In the genomic region with DNA sequence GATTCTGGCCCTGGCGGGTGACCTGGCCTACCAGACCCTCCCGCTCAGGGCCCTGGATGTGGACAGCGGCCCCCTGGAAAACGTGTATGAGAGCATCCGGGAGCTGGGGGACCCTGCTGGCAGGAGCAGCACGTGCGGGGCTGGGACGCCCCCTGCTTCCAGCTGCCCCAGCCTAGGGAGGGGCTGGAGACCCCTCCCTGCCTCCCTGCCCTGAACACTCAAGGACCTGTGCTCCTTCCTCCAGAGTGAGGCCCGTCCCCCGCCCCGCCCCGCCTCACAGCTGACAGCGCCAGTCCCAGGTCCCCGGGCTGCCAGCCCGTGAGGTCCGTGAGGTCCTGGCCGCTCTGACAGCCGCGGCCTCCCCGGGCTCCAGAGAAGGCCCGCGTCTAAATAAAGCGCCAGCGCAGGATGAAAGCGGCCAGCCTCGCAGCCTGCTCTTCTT, we compare ENCODE assay signal across 8 cellular contexts. TPM values are rescaled to one million over a fixed set of nuclear protein-coding genes. Genes with fewer than 3 reads are reported as not detected.
DNase-seq lines count a peak whose midpoint lies in the region; ATAC-seq and TF ChIP-seq lines count a peak whose summit lies in the region.

No MANE protein-coding gene starts in this region.

- H3K9me2 ChIP-seq in Karpas-422 (replicated peaks; ENCODE audit: insufficient read depth, low read length): no peaks in the 10 kb centered on the region

- CTCF ChIA-PET in GM10248 (lab: Yijun Ruan, JAX): interaction anchor here (0.9 kb wide), 1 partner anchor 9 kb away, joined by 3 read pairs; no protein-coding TSS in a partner anchor

- H3K4me1 ChIP-seq in SJCRH30 (peaks cover 6% of the 10 kb centered on the region), Karpas-422 (ENCODE audit: low read length) (peaks cover 26% of the 10 kb centered on the region)

- H3K27ac ChIP-seq in SJCRH30: no peak overlapping the region
- no peak overlapping the region for H3K27ac ChIP-seq in Karpas-422 (ENCODE audit: low read length)

- TF ChIP-seq CTCF in GM10248 (IDR thresholded peaks at IDR 0.05; ENCODE audit: control extremely low read depth, extremely low read depth, low read depth, missing control alignments): no peak
- TF ChIP-seq CTCF in mesothelial cell of epicardium (IDR thresholded peaks at IDR 0.05; ENCODE audit: unreplicated experiment): no peak

- no peak overlapping the region for H3K4me2 ChIP-seq in Karpas-422 (ENCODE audit: low read depth, low read length, poor library complexity, severe bottlenecking)

- H3K4me1 Mint-ChIP-seq in mesothelial cell of epicardium: no peaks in the 10 kb centered on the region

- no peaks in the 10 kb centered on the region for H3K9me3 ChIP-seq in SJCRH30 (replicated peaks)
- no peaks in the 10 kb centered on the region for H3K9me3 ChIP-seq in Karpas-422 (ENCODE audit: low read length)

- no peak overlapping the region for H3K27ac Mint-ChIP-seq in mesothelial cell of epicardium

- POLR2A ChIA-PET in GM10248 (lab: Yijun Ruan, JAX): interaction anchor here (1.0 kb wide), 1 partner anchor 31 kb away, joined by 3 read pairs; a partner anchor contains a TSS

- peaks cover 11% of the 10 kb centered on the region for H3K36me3 ChIP-seq in SJCRH30
- H3K36me3 ChIP-seq in Karpas-422 (ENCODE audit: insufficient read depth, low read length): no peaks in the 10 kb centered on the region; the same call in 1 of the 2 replicates

- H2AFZ ChIP-seq in Karpas-422 (ENCODE audit: low read length): no peak overlapping the region

- peaks cover 20% of the 10 kb centered on the region for H4K20me1 ChIP-seq in Karpas-422 (ENCODE audit: insufficient read depth, low read depth, low read length)

- no peak for ATAC-seq in HG03045 (IDR thresholded peaks at IDR 0.05; ENCODE audit: unreplicated experiment)

- H3K4me3 ChIP-seq in SJCRH30 (peak overlapping the region; percentile 50; the same call in 1 of the 2 replicates), Karpas-422 (ENCODE audit: low read length) (no peak overlapping the region)

- H3K36me3 Mint-ChIP-seq in mesothelial cell of epicardium: peaks cover 11% of the 10 kb centered on the region

- no peak overlapping the region for H3K9ac ChIP-seq in Karpas-422 (ENCODE audit: low read length)

- H3K9me3 Mint-ChIP-seq in mesothelial cell of epicardium: no peaks in the 10 kb centered on the region

- H3K79me2 ChIP-seq in Karpas-422 (ENCODE audit: low read length): no peaks in the 10 kb centered on the region

- peak; percentile 20 for DNase-seq in GM10248 (ENCODE audit: extremely low spot score)
- peak; percentile 62 for DNase-seq in SJCRH30
- DNase-seq in ecto neural progenitor cell (ENCODE audit: low spot score): peak; percentile 83
- DNase-seq in mesothelial cell of epicardium (ENCODE audit: low spot score in 2 of 2, unreplicated experiment in 2 of 2): no peak
- no peak for DNase-seq in AG08395 (ENCODE audit: low spot score)
- DNase-seq in AG08396 (ENCODE audit: low spot score): no peak
- no peak for DNase-seq in Karpas-422

- H3K27me3 ChIP-seq in SJCRH30: no peaks in the 10 kb centered on the region
- no peaks in the 10 kb centered on the region for H3K27me3 ChIP-seq in Karpas-422 (ENCODE audit: low read length)

- peaks cover 7% of the 10 kb centered on the region for H3K27me3 Mint-ChIP-seq in mesothelial cell of epicardium (ENCODE audit: low read depth)

- peak overlapping the region; percentile 37 for H3K4me3 Mint-ChIP-seq in mesothelial cell of epicardium

RNA-seq across cellular contexts. Expression of a gene that starts 0.9 kb away (rescaled TPM):
- 52.8 and 64.7 TPM in 2 replicates for total RNA-seq in SJCRH30 (2014; rRNA removed; shearing (Covaris generic))
- total RNA-seq in mesothelial cell of epicardium: 114 to 122 TPM (median 122 TPM) in 3 replicates
- 18.6 and 37.9 TPM in 2 replicates for total RNA-seq in Karpas-422 (2014; rRNA removed; shearing (Covaris generic); ENCODE audit: low replicate concordance)

RNA-seq across cellular contexts. Expression of a gene that starts 2.2 kb away (rescaled TPM):
- 4.5 and 10.0 TPM in 2 replicates for total RNA-seq in SJCRH30 (2014; rRNA removed; shearing (Covaris generic))
- total RNA-seq in mesothelial cell of epicardium: 13.8 to 18.4 TPM (median 16.5 TPM) in 3 replicates
- total RNA-seq in Karpas-422 (2014; rRNA removed; shearing (Covaris generic); ENCODE audit: low replicate concordance): 3.4 and 9.8 TPM in 2 replicates

RNA-seq across cellular contexts. Expression of a gene that starts 30.9 kb away (rescaled TPM):
- 24.9 and 26.2 TPM in 2 replicates for total RNA-seq in SJCRH30 (2014; rRNA removed; shearing (Covaris generic))
- total RNA-seq in mesothelial cell of epicardium: 31.3 to 36.6 TPM (median 34.6 TPM) in 3 replicates
- total RNA-seq in Karpas-422 (2014; rRNA removed; shearing (Covaris generic); ENCODE audit: low replicate concordance): 12.2 and 33.6 TPM in 2 replicates

RNA-seq across cellular contexts. Expression of a gene that starts 30.9 kb away (rescaled TPM):
- 39.3 and 44.5 TPM in 2 replicates for total RNA-seq in SJCRH30 (2014; rRNA removed; shearing (Covaris generic))
- total RNA-seq in mesothelial cell of epicardium: 45.3 to 47.2 TPM (median 46.1 TPM) in 3 replicates
- total RNA-seq in Karpas-422 (2014; rRNA removed; shearing (Covaris generic); ENCODE audit: low replicate concordance): 15.1 and 30.2 TPM in 2 replicates

RNA-seq across cellular contexts. Expression of a gene that starts 42.3 kb away (rescaled TPM):
- total RNA-seq in SJCRH30 (2014; rRNA removed; shearing (Covaris generic)): 1.3 and 1.7 TPM in 2 replicates
- total RNA-seq in mesothelial cell of epicardium: 1.6 TPM in 1 of 3 replicates, not detected in the others
- total RNA-seq in Karpas-422 (2014; rRNA removed; shearing (Covaris generic); ENCODE audit: low replicate concordance): 2.5 and 4.6 TPM in 2 replicates

Comparison
In these comparisons a context has a peak if more than half of its experiments do, and no peak if none do; other contexts are left out.
1. DNase-seq: peak in GM10248 (single experiment), SJCRH30 (2 of 2) and ecto neural progenitor cell (single experiment); none in mesothelial cell of epicardium (0 of 2), AG08395 (single experiment), AG08396 (single experiment) and Karpas-422 (single experiment).